8 cellular contexts compared by ENCODE assay signal in the genomic region with DNA sequence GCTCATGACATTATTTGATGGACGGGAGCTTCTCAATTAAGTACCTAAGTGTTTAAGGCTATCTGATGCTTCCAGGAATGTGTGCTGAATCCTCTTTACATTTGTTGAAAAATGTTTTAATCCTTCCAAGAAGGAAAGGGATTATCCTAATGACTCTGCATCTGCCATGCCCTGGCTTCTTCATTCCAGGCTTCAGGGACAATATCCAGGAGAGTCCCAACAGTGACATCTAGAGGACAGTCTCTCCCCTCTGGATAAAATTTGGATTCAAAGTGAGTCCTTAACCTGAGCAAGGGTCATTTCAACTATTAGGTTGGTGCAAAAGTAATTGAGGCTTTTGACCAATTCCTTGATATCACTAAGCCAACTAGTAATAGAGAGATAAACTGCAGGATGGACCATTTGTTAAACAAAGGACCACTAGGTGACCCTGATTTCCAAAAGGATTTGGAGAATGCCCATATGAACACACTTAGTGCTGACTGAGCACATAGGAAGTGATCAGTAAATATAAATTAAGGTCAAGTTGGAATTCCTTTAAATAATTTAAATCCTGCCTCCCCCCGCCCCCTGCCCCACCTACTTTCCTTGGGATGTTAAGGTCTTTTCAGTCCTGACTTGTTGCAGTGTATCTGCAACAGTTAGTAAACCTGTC. TPM values are rescaled to one million over a fixed set of nuclear protein-coding genes. Genes with fewer than 3 reads are reported as not detected.
DNase-seq lines count a peak whose midpoint lies in the region; ATAC-seq and TF ChIP-seq lines count a peak whose summit lies in the region.

No MANE protein-coding gene starts in this region.

- in situ Hi-C loops in GM13977 (cut with MboI; ENCODE audit: low pct_unique_long_range_greater_than_20kb, low sequenced_read_pairs, unreplicated experiment) = no loop called here

- H3K4me1 ChIP-seq in breast epithelium = peaks cover 4 to 19% of the 10 kb centered on the region in 2 donors
- peaks cover 10 to 39% of the 10 kb centered on the region in 2 donors for H3K4me1 ChIP-seq in left lung

- TF ChIP-seq POLR2A in breast epithelium (IDR thresholded peaks at IDR 0.05) (no peak), GM18505 (IDR thresholded peaks at IDR 0.05; ENCODE audit: borderline replicate concordance, extremely low read depth, insufficient read depth, insufficient read length) (no peak)

- intact Hi-C loops in breast epithelium (cut with DNase I; ENCODE audit: low total_unique reads) = loop anchor here (5.0 kb wide), 1 partner anchor 169 kb away; no protein-coding TSS in a partner anchor
- intact Hi-C loops in left lung (cut with DNase I) = loop anchor here in 1 of 2 donors (10.0 kb wide), 1 partner anchor 226 kb away; the partner anchor contains the start of gene TEX48

- H3K36me3 ChIP-seq in breast epithelium (no peaks in the 10 kb centered on the region), left lung (no peaks in the 10 kb centered on the region)

- DNase-seq in Ammon's horn (ENCODE audit: low spot score) = peak; percentile 64
- no peak for DNase-seq in GM13977 (ENCODE audit: low spot score)
- peak; percentile 74 for DNase-seq in NCI-H748 (lab: John Stamatoyannopoulos, UW; ENCODE audit: unreplicated experiment)
- no peak for DNase-seq in breast epithelium (ENCODE audit: low spot score in 2 of 2)
- DNase-seq in left lung = no peak
- DNase-seq in effector CD8-positive, alpha-beta T cell (lab: John Stamatoyannopoulos, UW) = no peak

- H3K9me3 ChIP-seq in breast epithelium (no peaks in the 10 kb centered on the region), left lung (no peaks in the 10 kb centered on the region)

- H3K27ac ChIP-seq in breast epithelium = peak overlapping the region; percentile 53 to 59
- no peak overlapping the region for H3K27ac ChIP-seq in left lung

- H3K27me3 ChIP-seq in breast epithelium (no peaks in the 10 kb centered on the region), left lung (no peaks in the 10 kb centered on the region)

- H3K4me3 ChIP-seq in breast epithelium = no peak overlapping the region
- H3K4me3 ChIP-seq in left lung = no peak overlapping the region

- TF ChIP-seq CTCF in GM13977 (IDR thresholded peaks at IDR 0.05; ENCODE audit: extremely low read depth, insufficient read depth, missing control alignments) (peak; percentile 44), breast epithelium (IDR thresholded peaks at IDR 0.05) (peak; percentile 35 to 76 (median 58)), left lung (IDR thresholded peaks at IDR 0.05) (peak; percentile 55 to 66)

- ATAC-seq in left lung (peak; percentile 69), GM18505 (IDR thresholded peaks at IDR 0.05; ENCODE audit: unreplicated experiment) (no peak), HG03342 (IDR thresholded peaks at IDR 0.05; ENCODE audit: unreplicated experiment) (no peak)

RNA-seq across cellular contexts. Expression of gene TNFSF8, which starts 19.1 kb away (rescaled TPM):
- total RNA-seq in breast epithelium (1 to 10 TPM; 2.6 to 9.8 (median 4.7) TPM), left lung (1 to 10 TPM; 2.1 to 4.8 TPM)

Comparison
In these comparisons a context has a peak if more than half of its experiments do, and no peak if none do; other contexts are left out.
1. DNase-seq: peak in Ammon's horn (single experiment) and NCI-H748 (single experiment); none in GM13977 (single experiment), breast epithelium (0 of 2), left lung (0 of 2) and effector CD8-positive, alpha-beta T cell (single experiment).
2. H3K27ac ChIP-seq: peak in breast epithelium (2 of 2); none in left lung (0 of 2).
3. Peak in every context shown above with its lines, with median percentiles within 50 percentile points of each other: CTCF ChIP-seq.